In the genomic region with DNA sequence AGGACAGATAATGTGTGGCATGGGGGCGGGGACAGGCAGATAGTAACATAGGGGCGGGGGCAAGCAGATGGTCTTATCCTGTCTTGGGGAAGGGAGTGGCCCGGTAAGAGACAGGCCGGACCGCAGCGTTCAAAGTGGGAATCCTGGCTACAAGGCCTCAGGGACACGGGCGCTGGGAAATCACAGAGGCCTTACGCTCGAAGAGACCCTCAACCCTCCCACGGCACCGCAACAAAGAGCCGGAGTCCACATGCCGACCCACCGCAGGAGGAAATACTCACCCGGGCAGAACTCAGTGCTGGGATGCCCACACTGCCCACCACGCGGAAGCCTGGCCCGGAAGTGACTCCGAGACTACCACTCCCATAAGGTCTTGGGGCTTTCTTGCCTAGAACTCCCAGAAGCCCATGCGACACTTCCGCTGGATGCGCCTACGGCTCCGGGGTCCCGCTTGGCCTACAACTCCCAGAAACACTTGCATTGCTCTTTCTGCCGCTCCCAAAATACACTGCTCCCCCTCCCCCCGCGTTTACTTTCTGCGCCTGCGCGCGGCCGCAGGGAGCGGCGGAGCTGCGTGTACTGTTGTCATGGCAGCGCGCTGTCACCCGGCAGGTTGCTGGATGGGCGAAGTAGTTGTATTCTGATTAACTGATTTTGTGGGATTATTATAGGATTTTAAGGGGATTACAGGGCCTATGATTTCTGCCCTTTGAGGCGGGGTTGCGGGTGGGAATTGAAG, we compare ENCODE assay signal across 8 cellular contexts. TPM values are rescaled to one million over a fixed set of nuclear protein-coding genes. Genes with fewer than 3 reads are reported as not detected.
A peak's percentile ranks its signal among the peaks of the same experiment; 100 is the strongest.
DNase-seq lines count a peak whose midpoint lies in the region; ATAC-seq and TF ChIP-seq lines count a peak whose summit lies in the region.

Gene CTU1, minus strand, starts transcription at position 344 of the 739 bp plus-strand sequence. CDS start 3,840 bp downstream, outside the sequence.

- no peak for TF ChIP-seq CTCF in AG09309 (IDR thresholded peaks at IDR 0.05; ENCODE audit: control insufficient read depth, insufficient read depth, low read depth, low read length, missing control alignments)

- DNase-seq in AG09309 (ENCODE audit: low read depth) (peak; percentile 98), NCI-H446 (lab: John Stamatoyannopoulos, UW) (peak; percentile 99), cerebellum (ENCODE audit: low spot score) (peak; percentile 99), islet precursor cell (peak; percentile 100)
- peak; percentile 94 for DNase-seq in activated CD4-positive, CD25-positive, alpha-beta regulatory T cell treated with anti-CD3 and anti-CD28 coated beads, Interleukin-2, amount 50 U/mL, for 72 hours
- peak; percentile 97 to 98 (median 98) for DNase-seq in stimulated activated CD4-positive, alpha-beta T cell treated with anti-CD3 and anti-CD28 coated beads, Interleukin-12 subunit alpha, Interleukin-12 subunit beta, amount 100 ng/mL, for 48 hours (ENCODE audit: low read depth in 2 of 3, low spot score in 1 of 3)

- ATAC-seq in GM19025 (IDR thresholded peaks at IDR 0.05; ENCODE audit: low read depth, unreplicated experiment) (peak; percentile 95), HG03342 (IDR thresholded peaks at IDR 0.05; ENCODE audit: unreplicated experiment) (peak; percentile 93)

- peak within 1 kb of the TSS; percentile 92 for H3K4me3 ChIP-seq in AG09309 (ENCODE audit: control insufficient read depth, low read depth, low read length)

RNA-seq across cellular contexts. Expression of gene CTU1, which starts in this region (rescaled TPM):
- 3.5 TPM for total RNA-seq in cerebellum

Comparison
In these comparisons a context has a peak if more than half of its experiments do, and no peak if none do; other contexts are left out.
1. Peak in every context shown above with its lines: DNase-seq, ATAC-seq and H3K4me3 ChIP-seq.